In genomic region chr4:119039779-119040178, GRCh38 we compare ENCODE assay signal across 15 cellular contexts.
DNase-seq lines count a peak whose midpoint lies in the region; ATAC-seq, FAIRE-seq and TF ChIP-seq lines count a peak whose summit lies in the region.
"Had no signal": no experiment of that assay in that cellular context is flagged by ENCODE, and none has a peak within 500 bp of the region (broad histone marks: within the 10 kb centered on the region; RNA-seq: fewer than 3 reads in every experiment).

No MANE protein-coding gene starts in this region.

- no TSS peak for BruUV-seq in PC-3 (replicated peaks; lab: Mats Ljungman, UMichigan)

- FAIRE-seq in small intestine (lab: Jason Lieb, UNC): no peak
- FAIRE-seq: urothelium cell line had no signal

- H3K27ac ChIP-seq in GM23248 (peak overlapping the region; percentile 86), PC-3 (ENCODE audit: low read length) (no peak overlapping the region), small intestine (ENCODE audit: low read depth in 1 of 2, low read length in 1 of 2) (no peak overlapping the region)
- H3K27ac ChIP-seq: HL-60 had no signal

- H3K36me3 ChIP-seq in GM23248 (ENCODE audit: low read depth) (no peaks in the 10 kb centered on the region), PC-3 (ENCODE audit: low read depth, low read length) (no peaks in the 10 kb centered on the region), small intestine (ENCODE audit: control insufficient read depth in 2 of 2, insufficient read depth in 2 of 2, low read length in 2 of 2) (no peaks in the 10 kb centered on the region)

- H3F3A ChIP-seq in GM23248 (ENCODE audit: insufficient read depth) (peaks cover 55% of the 10 kb centered on the region), PC-3 (ENCODE audit: low read length, unreplicated experiment) (no peaks in the 10 kb centered on the region)

- H3K4me1 ChIP-seq in GM23248 (ENCODE audit: insufficient read depth) (peaks cover 73% of the 10 kb centered on the region), PC-3 (ENCODE audit: insufficient read depth, low read length) (peaks cover 4% of the 10 kb centered on the region; the same call in 1 of the 2 replicates), small intestine (ENCODE audit: control insufficient read depth in 2 of 2, insufficient read depth in 1 of 2, low read depth in 1 of 2, low read length in 1 of 2) (no peaks in the 10 kb centered on the region)

- no peaks in the 10 kb centered on the region for H4K20me1 ChIP-seq in GM23248 (ENCODE audit: insufficient read depth)
- no peaks in the 10 kb centered on the region for H4K20me1 ChIP-seq in PC-3 (ENCODE audit: low read length)

- no peak overlapping the region for H3K4me3 ChIP-seq in GM23248
- H3K4me3 ChIP-seq in PC-3 (ENCODE audit: low read length): no peak overlapping the region
- no peak overlapping the region for H3K4me3 ChIP-seq in fibroblast of mammary gland (ENCODE audit: control insufficient read depth, low read depth, low read length)
- H3K4me3 ChIP-seq in small intestine (ENCODE audit: low read depth in 1 of 2, low read length in 2 of 2): no peak overlapping the region

- H3K9me3 ChIP-seq in GM23248 (ENCODE audit: low read depth): no peaks in the 10 kb centered on the region
- no peaks in the 10 kb centered on the region for H3K9me3 ChIP-seq in PC-3 (ENCODE audit: low read length)
- no peaks in the 10 kb centered on the region for H3K9me3 ChIP-seq in small intestine (ENCODE audit: control insufficient read depth, low read depth)

- no peak for ATAC-seq in PC-3
- no peak for ATAC-seq in HG02938 (IDR thresholded peaks at IDR 0.05; ENCODE audit: unreplicated experiment)
- ATAC-seq: natural killer cell had no signal

- intact Hi-C loops in PC-3 (cut with micrococcal nuclease): loop anchor here (5.0 to 10.0 kb wide), 2 partner anchors 65 to 248 kb away; no protein-coding TSS in a partner anchor

- no peak overlapping the region for H2AFZ ChIP-seq in GM23248
- H2AFZ ChIP-seq in PC-3 (ENCODE audit: low read length): no peak overlapping the region

- H3K9me2 ChIP-seq in GM23248 (ENCODE audit: insufficient read depth) (no peaks in the 10 kb centered on the region), PC-3 (replicated peaks; ENCODE audit: low read length) (no peaks in the 10 kb centered on the region)

- 95% methylated on average over 4 of the region's 4 CpGs for WGBS in GM23248 (ENCODE audit: low coverage in 1 of 2, low lambda C conversion rate in 2 of 2, missing lambda C conversion rate in 2 of 2), 2 experiments
- 40 to 71% (median 57%) methylated on average over 4 of the region's 4 CpGs for WGBS in small intestine, 3 donors

- H3K27me3 ChIP-seq in GM23248 (replicated peaks; ENCODE audit: insufficient read depth) (no peaks in the 10 kb centered on the region), PC-3 (ENCODE audit: low read length) (no peaks in the 10 kb centered on the region), small intestine (ENCODE audit: control insufficient read depth in 2 of 2, insufficient read depth in 2 of 2, low read length in 2 of 2) (no peaks in the 10 kb centered on the region)

- H3K4me2 ChIP-seq in GM23248 (ENCODE audit: unreplicated experiment) (peak overlapping the region; percentile 92), PC-3 (ENCODE audit: low read length) (no peak overlapping the region)

- peak overlapping the region; percentile 61; the same call in 1 of the 2 replicates for H3K9ac ChIP-seq in GM23248
- no peak overlapping the region for H3K9ac ChIP-seq in PC-3 (ENCODE audit: low read length)

- POLR2A ChIA-PET in PC-3 (lab: Charles Lee; ENCODE audit: unreplicated experiment): no interaction called here

- DNase-seq in GM23248 (no peak), PC-3 (no peak), fibroblast of mammary gland (ENCODE audit: low read depth) (no peak), small intestine (peak; percentile 12), foreskin melanocyte (no peak), dermis blood vessel endothelial cell (no peak)
- no peak for DNase-seq in stimulated activated CD4-positive, alpha-beta T cell treated with anti-CD3 and anti-CD28 coated beads, Interleukin-4, amount 100 ng/mL, for 4 hours
- DNase-seq: activated T-cell treated with anti-CD3 and anti-CD28 coated beads, Interleukin-2, amount 50 U/mL, for 48 hours; DND-41; hippocampal formation; natural killer cell; NCI-H2107 had no signal

- TF ChIP-seq CTCF in PC-3 (conservative IDR thresholded peaks at IDR 0.05; ENCODE audit: low read depth, low read length) (peak; percentile 42; the same call in 1 of the 2 replicates), fibroblast of mammary gland (conservative IDR thresholded peaks at IDR 0.05; ENCODE audit: control insufficient read depth, insufficient read depth, low read depth, low read length) (peak; percentile 14)

- CTCF ChIA-PET in PC-3 (lab: Charles Lee): no interaction called here

- H3K79me2 ChIP-seq in GM23248 (ENCODE audit: insufficient read depth): no peaks in the 10 kb centered on the region
- H3K79me2 ChIP-seq in PC-3 (ENCODE audit: low read length): no peaks in the 10 kb centered on the region

- in situ Hi-C loops in GM23248 (cut with MboI): loop anchor here (25.0 kb wide), 1 partner anchor 102 kb away; no protein-coding TSS in a partner anchor
